In the genomic region with DNA sequence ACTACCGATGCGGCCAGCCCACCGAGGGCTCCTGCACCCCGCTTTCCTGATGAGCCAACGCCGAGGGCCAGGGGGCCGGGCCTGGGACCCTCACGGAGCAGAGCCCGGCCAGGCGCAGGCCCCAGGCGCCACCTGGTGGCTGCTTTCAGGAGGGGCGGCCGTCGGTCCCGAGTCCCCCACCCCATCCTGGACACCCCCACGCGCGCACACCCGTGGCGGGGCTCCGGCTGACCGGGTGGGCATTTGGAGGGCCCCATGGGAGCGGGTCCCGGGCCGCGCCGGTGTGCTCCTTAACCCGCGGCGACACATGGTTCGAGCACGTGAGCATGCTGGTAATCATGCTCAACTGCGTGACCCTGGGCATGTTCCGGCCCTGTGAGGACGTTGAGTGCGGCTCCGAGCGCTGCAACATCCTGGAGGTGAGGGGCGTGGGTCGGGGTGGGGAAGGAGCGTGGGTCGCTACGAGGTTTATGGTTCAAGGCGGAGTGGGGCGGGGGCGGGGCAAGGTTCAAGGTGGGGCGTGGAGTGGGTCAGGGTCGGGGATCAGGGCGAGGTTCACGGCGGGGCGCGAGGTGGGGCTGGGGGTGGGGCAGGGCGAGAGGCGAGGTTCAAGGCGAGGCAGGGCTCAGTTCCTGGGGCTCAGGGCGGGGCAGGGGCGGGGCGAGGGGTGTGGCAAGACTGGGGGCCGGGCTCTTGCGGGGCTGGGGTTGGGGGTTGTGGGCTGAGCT, we compare ENCODE assay signal across 8 cellular contexts. TPM values are rescaled to one million over a fixed set of nuclear protein-coding genes. Genes with fewer than 3 reads are reported as not detected.
DNase-seq lines count a peak whose midpoint lies in the region; ATAC-seq and TF ChIP-seq lines count a peak whose summit lies in the region.

No MANE protein-coding gene starts in this region.

- TF ChIP-seq POLR2A in tibial nerve (IDR thresholded peaks at IDR 0.05), result no peak

- H3K4me1 ChIP-seq in tibial nerve, result peaks cover 0 to 6% (median 0%) of the 10 kb centered on the region in 4 donors

- no peak overlapping the region for H3K4me3 ChIP-seq in tibial nerve

- peak in 1 of 2 donors; percentile 53 for ATAC-seq in activated T-cell treated with anti-CD3 and anti-CD28 coated beads, Interleukin-2, amount 50 U/mL, for 72 hours (replicated peaks in 1 of 2)
- no peak for ATAC-seq in HG02870 (IDR thresholded peaks at IDR 0.05; ENCODE audit: unreplicated experiment)

- peak; percentile 4 for DNase-seq in activated T-cell treated with anti-CD3 and anti-CD28 coated beads for 24 hours (ENCODE audit: low read depth)
- DNase-seq in activated T-cell treated with anti-CD3 and anti-CD28 coated beads for 4 hours, result no peak
- DNase-seq in activated T-cell treated with anti-CD3 and anti-CD28 coated beads, Interleukin-2, amount 50 U/mL, for 72 hours, result peak; percentile 33 to 34
- peak; percentile 92 for DNase-seq in iPS-NIHi11 (ENCODE audit: low spot score)
- DNase-seq in tibial nerve (ENCODE audit: low spot score in 2 of 2), result no peak
- no peak for DNase-seq in G401 (ENCODE audit: low spot score)
- no peak for DNase-seq in GF-D8 (lab: John Stamatoyannopoulos, UW)

- H3K4me3 Mint-ChIP-seq in activated T-cell treated with anti-CD3 and anti-CD28 coated beads, Interleukin-2, amount 50 U/mL, for 72 hours, result no peak overlapping the region

- no peaks in the 10 kb centered on the region for H3K4me1 Mint-ChIP-seq in activated T-cell treated with anti-CD3 and anti-CD28 coated beads, Interleukin-2, amount 50 U/mL, for 72 hours (ENCODE audit: low read depth)

- H3K27ac ChIP-seq in tibial nerve, result no peak overlapping the region

- TF ChIP-seq CTCF in tibial nerve (IDR thresholded peaks at IDR 0.05), result peak; percentile 31 to 69 (median 53)

- H3K9me3 ChIP-seq in tibial nerve, result no peaks in the 10 kb centered on the region

- H3K27me3 ChIP-seq in tibial nerve, result peaks cover 0 to 32% of the 10 kb centered on the region in 2 donors

- TF ChIP-seq EP300 in tibial nerve (IDR thresholded peaks at IDR 0.05), result no peak

- H3K36me3 ChIP-seq in tibial nerve, result no peaks in the 10 kb centered on the region

- peaks cover 0 to 2% of the 10 kb centered on the region in 2 donors for H3K9me3 Mint-ChIP-seq in activated T-cell treated with anti-CD3 and anti-CD28 coated beads, Interleukin-2, amount 50 U/mL, for 72 hours

- H3K36me3 Mint-ChIP-seq in activated T-cell treated with anti-CD3 and anti-CD28 coated beads, Interleukin-2, amount 50 U/mL, for 72 hours (ENCODE audit: insufficient read depth in 2 of 2), result no peaks in the 10 kb centered on the region

- H3K27me3 Mint-ChIP-seq in activated T-cell treated with anti-CD3 and anti-CD28 coated beads, Interleukin-2, amount 50 U/mL, for 72 hours (ENCODE audit: low read depth), result no peaks in the 10 kb centered on the region

- in situ Hi-C loops in G401 (cut with HindIII; ENCODE audit: low sequenced_read_pairs), result no loop called here

- no peak overlapping the region for H3K27ac Mint-ChIP-seq in activated T-cell treated with anti-CD3 and anti-CD28 coated beads, Interleukin-2, amount 50 U/mL, for 72 hours

- 48 to 51% methylated on average over 40 to 44 of the region's 61 CpGs for WGBS in tibial nerve, 2 donors

RNA-seq across cellular contexts. Expression of a gene that starts 30.2 kb away (rescaled TPM):
- total RNA-seq in activated T-cell treated with anti-CD3 and anti-CD28 coated beads, Interleukin-2, amount 50 U/mL, for 72 hours, result under 1 TPM in 1 of 2 donors, not detected in 1; 0.32 TPM
- total RNA-seq in tibial nerve, result 1 to 10 TPM in 1 of 4 donors, not detected in 3; 2.5 TPM
- total RNA-seq in G401 (2014; rRNA removed; shearing (Covaris generic)), result not detected in 2 replicates

RNA-seq across cellular contexts. Expression of a gene that starts 35.2 kb away (rescaled TPM):
- under 1 TPM in 1 of 2 donors, not detected in 1; 0.60 TPM for total RNA-seq in activated T-cell treated with anti-CD3 and anti-CD28 coated beads, Interleukin-2, amount 50 U/mL, for 72 hours
- 10 to 100 TPM; 14.7 to 59.0 (median 29.1) TPM for total RNA-seq in tibial nerve
- not detected in 2 replicates for total RNA-seq in G401 (2014; rRNA removed; shearing (Covaris generic))

RNA-seq across cellular contexts. Expression of a gene that starts 41.9 kb away (rescaled TPM):
- total RNA-seq in activated T-cell treated with anti-CD3 and anti-CD28 coated beads, Interleukin-2, amount 50 U/mL, for 72 hours, result under 1 TPM; 0.48 to 0.79 TPM
- 10 to 100 TPM in 2 of 4 donors, 1 to 10 TPM in 2; 3.8 to 12.0 (median 9.0) TPM for total RNA-seq in tibial nerve
- 14.8 and 21.8 TPM in 2 replicates for total RNA-seq in G401 (2014; rRNA removed; shearing (Covaris generic))

RNA-seq across cellular contexts. Expression of a gene that starts 45.7 kb away (rescaled TPM):
- total RNA-seq in activated T-cell treated with anti-CD3 and anti-CD28 coated beads, Interleukin-2, amount 50 U/mL, for 72 hours, result under 1 TPM in 1 of 2 donors, not detected in 1; 0.28 TPM
- 10 to 100 TPM; 13.8 to 67.7 (median 28.5) TPM for total RNA-seq in tibial nerve
- total RNA-seq in G401 (2014; rRNA removed; shearing (Covaris generic)), result not detected in 2 replicates

Comparison
In these comparisons a context has a peak if more than half of its experiments do, and no peak if none do; other contexts are left out.
1. DNase-seq: peak in activated T-cell treated with anti-CD3 and anti-CD28 coated beads for 24 hours (single experiment), activated T-cell treated with anti-CD3 and anti-CD28 coated beads, Interleukin-2, amount 50 U/mL, for 72 hours (2 of 2) and iPS-NIHi11 (single experiment); none in activated T-cell treated with anti-CD3 and anti-CD28 coated beads for 4 hours (single experiment), tibial nerve (0 of 2), G401 (single experiment) and GF-D8 (single experiment).
2. RNA of a gene that starts 35.2 kb away (total RNA-seq): 14.7 to 59.0 TPM in tibial nerve; 0.60 TPM in activated T-cell treated with anti-CD3 and anti-CD28 coated beads, Interleukin-2, amount 50 U/mL, for 72 hours and not detected in G401; every median in the first group is over 4 times any median in the second.